In genomic region chr14:74608959-74609611, GRCh38 we compare ENCODE assay signal across 8 cellular contexts. TPM values are rescaled to one million over a fixed set of nuclear protein-coding genes. Genes with fewer than 3 reads are reported as not detected.
DNase-seq lines count a peak whose midpoint lies in the region; ATAC-seq, FAIRE-seq and TF ChIP-seq lines count a peak whose summit lies in the region.

No MANE protein-coding gene starts in this region.

- H3K36me3 ChIP-seq in sigmoid colon, result no peaks in the 10 kb centered on the region

- H3K4me3 ChIP-seq in right cardiac atrium (ENCODE audit: low read length) (no peak overlapping the region), sigmoid colon (no peak overlapping the region)

- ATAC-seq in right cardiac atrium (peak; percentile 28 to 51), HG03025 (IDR thresholded peaks at IDR 0.05; ENCODE audit: low FRiP score, unreplicated experiment) (no peak)

- intact Hi-C loops in right cardiac atrium (cut with DNase I), result loop anchor here in 2 of 4 donors (10.0 kb wide), 3 partner anchors 64 to 196 kb away; no protein-coding TSS in a partner anchor
- intact Hi-C loops in sigmoid colon (cut with DNase I), result no loop called here

- WGBS in right cardiac atrium, result 55% methylated on average over 4 of the region's 4 CpGs
- WGBS in sigmoid colon, 2 donors, result 17 to 37% methylated on average over 4 of the region's 4 CpGs

- TF ChIP-seq POLR2A in sigmoid colon (IDR thresholded peaks at IDR 0.05), result no peak

- DNase-seq in GM18507 (ENCODE audit: extremely low spot score, insufficient read length, low read depth) (peak; percentile 51), NCI-H187 treated with DMSO at 0.1 percent for 48 hours (lab: John Stamatoyannopoulos, UW) (peak; percentile 79), T-helper 9 cell (peak; percentile 89), anterior cingulate cortex (lab: John Stamatoyannopoulos, UW) (peak in 54 of 58 donors; percentile 6 to 87 (median 50)), right cardiac atrium (peak; percentile 83 to 95 (median 89)), sigmoid colon (peak; percentile 88)

- H3K4me1 ChIP-seq in right cardiac atrium (ENCODE audit: control insufficient read depth, insufficient read depth, low read length), result no peaks in the 10 kb centered on the region
- H3K4me1 ChIP-seq in sigmoid colon, result peaks cover 0 to 17% (median 14%) of the 10 kb centered on the region in 4 donors

- H3K9me3 ChIP-seq in right cardiac atrium (ENCODE audit: control insufficient read depth, low read length) (no peaks in the 10 kb centered on the region), sigmoid colon (no peaks in the 10 kb centered on the region)

- TF ChIP-seq EP300 in sigmoid colon (IDR thresholded peaks at IDR 0.05), result no peak

- peak; percentile 91 for FAIRE-seq in GM18507 (lab: Jason Lieb, UNC)

- TF ChIP-seq CTCF in 22Rv1 (IDR thresholded peaks at IDR 0.05), result peak; percentile 97
- peak; percentile 46 to 93 (median 86) for TF ChIP-seq CTCF in sigmoid colon (IDR thresholded peaks at IDR 0.05)

- H3K27me3 ChIP-seq in right cardiac atrium (ENCODE audit: control insufficient read depth, insufficient read depth) (no peaks in the 10 kb centered on the region), sigmoid colon (peaks cover 5 to 33% (median 18%) of the 10 kb centered on the region in 3 donors)

- H3K27ac ChIP-seq in 22Rv1, result no peak overlapping the region
- no peak overlapping the region for H3K27ac ChIP-seq in right cardiac atrium (ENCODE audit: low read length)
- no peak overlapping the region for H3K27ac ChIP-seq in sigmoid colon

RNA-seq across cellular contexts. Expression of gene LTBP2, which starts 3.0 kb away (rescaled TPM):
- total RNA-seq in right cardiac atrium, result 10 to 100 TPM; 13.9 to 46.0 (median 23.5) TPM
- polyA plus RNA-seq in right cardiac atrium, result 3.4 TPM
- total RNA-seq in sigmoid colon, result 10 to 100 TPM; 12.1 to 71.2 (median 15.3) TPM
- 1 to 10 TPM in 2 of 3 donors, under 1 TPM in 1; 0.46 to 7.1 (median 1.2) TPM for polyA plus RNA-seq in sigmoid colon
